ENCODE assay signal across 1 cellular context in the genomic region with DNA sequence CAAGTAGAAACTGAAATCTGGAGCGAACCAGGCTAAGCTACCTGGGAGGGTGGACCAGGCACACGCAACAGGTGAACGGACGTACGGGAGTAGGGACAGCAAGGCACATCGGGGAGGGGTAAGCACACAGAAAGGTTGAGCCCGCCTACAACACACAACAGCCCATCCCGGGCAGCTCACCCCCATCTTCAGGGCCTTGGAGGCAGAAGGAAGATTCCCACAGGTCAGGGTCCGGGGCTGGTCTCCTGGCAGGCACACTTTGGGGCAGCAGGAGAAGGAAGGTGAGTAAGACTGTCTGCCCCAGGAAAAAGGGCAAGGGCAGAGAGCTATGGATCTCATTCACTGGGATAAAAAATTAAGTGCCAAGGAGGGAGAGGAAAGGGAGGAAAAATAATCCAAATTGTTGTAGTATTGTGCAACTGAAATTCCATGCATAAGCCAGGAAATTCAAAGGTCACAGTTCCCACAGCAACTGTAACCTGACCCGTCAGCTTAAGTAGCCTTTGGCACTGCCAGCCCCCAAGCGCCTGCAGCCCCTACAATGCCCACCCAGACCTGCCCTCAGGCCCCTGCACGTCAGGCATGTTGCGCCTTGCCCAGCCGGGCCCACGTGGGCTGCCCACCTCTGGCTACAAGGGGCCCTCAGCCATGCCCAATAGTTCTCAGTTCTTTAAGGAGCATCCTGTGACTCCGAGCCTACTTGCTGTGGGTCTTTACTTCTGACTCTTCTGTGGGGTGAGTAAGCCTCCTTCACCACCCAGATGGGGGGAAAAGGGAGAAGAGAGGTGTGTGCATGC.
TF ChIP-seq lines count a peak whose summit lies in the region.

No MANE protein-coding gene starts in this region.

TF ChIP-seq in HepG2, 621 proteins besides CTCF, POLR2A, EP300 and RAD21 (continued from another document and continues in another):
- TF ChIP-seq, protein P1, sequence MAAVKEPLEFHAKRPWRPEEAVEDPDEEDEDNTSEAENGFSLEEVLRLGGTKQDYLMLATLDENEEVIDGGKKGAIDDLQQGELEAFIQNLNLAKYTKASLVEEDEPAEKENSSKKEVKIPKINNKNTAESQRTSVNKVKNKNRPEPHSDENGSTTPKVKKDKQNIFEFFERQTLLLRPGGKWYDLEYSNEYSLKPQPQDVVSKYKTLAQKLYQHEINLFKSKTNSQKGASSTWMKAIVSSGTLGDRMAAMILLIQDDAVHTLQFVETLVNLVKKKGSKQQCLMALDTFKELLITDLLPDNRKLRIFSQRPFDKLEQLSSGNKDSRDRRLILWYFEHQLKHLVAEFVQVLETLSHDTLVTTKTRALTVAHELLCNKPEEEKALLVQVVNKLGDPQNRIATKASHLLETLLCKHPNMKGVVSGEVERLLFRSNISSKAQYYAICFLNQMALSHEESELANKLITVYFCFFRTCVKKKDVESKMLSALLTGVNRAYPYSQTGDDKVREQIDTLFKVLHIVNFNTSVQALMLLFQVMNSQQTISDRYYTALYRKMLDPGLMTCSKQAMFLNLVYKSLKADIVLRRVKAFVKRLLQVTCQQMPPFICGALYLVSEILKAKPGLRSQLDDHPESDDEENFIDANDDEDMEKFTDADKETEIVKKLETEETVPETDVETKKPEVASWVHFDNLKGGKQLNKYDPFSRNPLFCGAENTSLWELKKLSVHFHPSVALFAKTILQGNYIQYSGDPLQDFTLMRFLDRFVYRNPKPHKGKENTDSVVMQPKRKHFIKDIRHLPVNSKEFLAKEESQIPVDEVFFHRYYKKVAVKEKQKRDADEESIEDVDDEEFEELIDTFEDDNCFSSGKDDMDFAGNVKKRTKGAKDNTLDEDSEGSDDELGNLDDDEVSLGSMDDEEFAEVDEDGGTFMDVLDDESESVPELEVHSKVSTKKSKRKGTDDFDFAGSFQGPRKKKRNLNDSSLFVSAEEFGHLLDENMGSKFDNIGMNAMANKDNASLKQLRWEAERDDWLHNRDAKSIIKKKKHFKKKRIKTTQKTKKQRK (IDR thresholded peaks at IDR 0.05; ENCODE audit: low read length) = no peak
- TF ChIP-seq ZNF335 (CRISPR knock-in tag; IDR thresholded peaks at IDR 0.05) = peak; percentile 51; the same call in 1 of the 2 replicates
- TF ChIP-seq, protein P2, sequence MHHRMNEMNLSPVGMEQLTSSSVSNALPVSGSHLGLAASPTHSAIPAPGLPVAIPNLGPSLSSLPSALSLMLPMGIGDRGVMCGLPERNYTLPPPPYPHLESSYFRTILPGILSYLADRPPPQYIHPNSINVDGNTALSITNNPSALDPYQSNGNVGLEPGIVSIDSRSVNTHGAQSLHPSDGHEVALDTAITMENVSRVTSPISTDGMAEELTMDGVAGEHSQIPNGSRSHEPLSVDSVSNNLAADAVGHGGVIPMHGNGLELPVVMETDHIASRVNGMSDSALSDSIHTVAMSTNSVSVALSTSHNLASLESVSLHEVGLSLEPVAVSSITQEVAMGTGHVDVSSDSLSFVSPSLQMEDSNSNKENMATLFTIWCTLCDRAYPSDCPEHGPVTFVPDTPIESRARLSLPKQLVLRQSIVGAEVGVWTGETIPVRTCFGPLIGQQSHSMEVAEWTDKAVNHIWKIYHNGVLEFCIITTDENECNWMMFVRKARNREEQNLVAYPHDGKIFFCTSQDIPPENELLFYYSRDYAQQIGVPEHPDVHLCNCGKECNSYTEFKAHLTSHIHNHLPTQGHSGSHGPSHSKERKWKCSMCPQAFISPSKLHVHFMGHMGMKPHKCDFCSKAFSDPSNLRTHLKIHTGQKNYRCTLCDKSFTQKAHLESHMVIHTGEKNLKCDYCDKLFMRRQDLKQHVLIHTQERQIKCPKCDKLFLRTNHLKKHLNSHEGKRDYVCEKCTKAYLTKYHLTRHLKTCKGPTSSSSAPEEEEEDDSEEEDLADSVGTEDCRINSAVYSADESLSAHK (CRISPR knock-in tag; IDR thresholded peaks at IDR 0.05; ENCODE audit: borderline replicate concordance) = no peak
- no peak for TF ChIP-seq ZNF468 (CRISPR knock-in tag; IDR thresholded peaks at IDR 0.05)
- no peak for TF ChIP-seq ZNF780A (CRISPR knock-in tag; IDR thresholded peaks at IDR 0.05)
- TF ChIP-seq ARNTL (CRISPR knock-in tag; IDR thresholded peaks at IDR 0.05) = no peak; the same call in 1 of the 2 replicates
- TF ChIP-seq ZNF451 (CRISPR knock-in tag; IDR thresholded peaks at IDR 0.05) = peak; percentile 67; the same call in 1 of the 2 replicates
- TF ChIP-seq, protein P3, sequence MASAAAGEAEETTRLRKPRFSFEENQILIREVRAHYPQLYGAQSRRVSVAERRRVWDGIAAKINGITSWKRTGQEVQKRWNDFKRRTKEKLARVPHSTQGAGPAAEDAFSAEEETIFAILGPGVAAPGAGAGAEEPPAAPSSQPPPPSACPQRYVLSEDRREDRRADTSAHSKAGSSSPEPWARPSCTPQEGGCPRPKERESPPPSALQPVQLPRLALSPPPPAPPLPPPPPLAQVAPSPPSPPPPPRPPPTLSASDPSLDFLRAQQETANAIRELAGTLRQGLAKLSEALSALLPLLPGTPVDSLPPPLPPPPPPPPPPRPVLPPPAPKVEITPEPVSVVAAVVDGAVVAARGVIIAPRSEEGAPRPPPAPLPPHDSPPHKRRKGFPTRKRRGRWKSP (CRISPR knock-in tag; IDR thresholded peaks at IDR 0.05) = 0 out of 2 replicates have a peak, but pooled peaks have one; percentile 41
- TF ChIP-seq, protein P4, sequence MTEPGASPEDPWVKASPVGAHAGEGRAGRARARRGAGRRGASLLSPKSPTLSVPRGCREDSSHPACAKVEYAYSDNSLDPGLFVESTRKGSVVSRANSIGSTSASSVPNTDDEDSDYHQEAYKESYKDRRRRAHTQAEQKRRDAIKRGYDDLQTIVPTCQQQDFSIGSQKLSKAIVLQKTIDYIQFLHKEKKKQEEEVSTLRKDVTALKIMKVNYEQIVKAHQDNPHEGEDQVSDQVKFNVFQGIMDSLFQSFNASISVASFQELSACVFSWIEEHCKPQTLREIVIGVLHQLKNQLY (CRISPR knock-in tag; IDR thresholded peaks at IDR 0.05) = no peak
- TF ChIP-seq, protein P5, sequence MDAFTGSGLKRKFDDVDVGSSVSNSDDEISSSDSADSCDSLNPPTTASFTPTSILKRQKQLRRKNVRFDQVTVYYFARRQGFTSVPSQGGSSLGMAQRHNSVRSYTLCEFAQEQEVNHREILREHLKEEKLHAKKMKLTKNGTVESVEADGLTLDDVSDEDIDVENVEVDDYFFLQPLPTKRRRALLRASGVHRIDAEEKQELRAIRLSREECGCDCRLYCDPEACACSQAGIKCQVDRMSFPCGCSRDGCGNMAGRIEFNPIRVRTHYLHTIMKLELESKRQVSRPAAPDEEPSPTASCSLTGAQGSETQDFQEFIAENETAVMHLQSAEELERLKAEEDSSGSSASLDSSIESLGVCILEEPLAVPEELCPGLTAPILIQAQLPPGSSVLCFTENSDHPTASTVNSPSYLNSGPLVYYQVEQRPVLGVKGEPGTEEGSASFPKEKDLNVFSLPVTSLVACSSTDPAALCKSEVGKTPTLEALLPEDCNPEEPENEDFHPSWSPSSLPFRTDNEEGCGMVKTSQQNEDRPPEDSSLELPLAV (CRISPR knock-in tag; conservative IDR thresholded peaks at IDR 0.05; ENCODE audit: low read depth) = no peak
- no peak for TF ChIP-seq SMAD3 (CRISPR knock-in tag; IDR thresholded peaks at IDR 0.05)
- TF ChIP-seq, protein P6, sequence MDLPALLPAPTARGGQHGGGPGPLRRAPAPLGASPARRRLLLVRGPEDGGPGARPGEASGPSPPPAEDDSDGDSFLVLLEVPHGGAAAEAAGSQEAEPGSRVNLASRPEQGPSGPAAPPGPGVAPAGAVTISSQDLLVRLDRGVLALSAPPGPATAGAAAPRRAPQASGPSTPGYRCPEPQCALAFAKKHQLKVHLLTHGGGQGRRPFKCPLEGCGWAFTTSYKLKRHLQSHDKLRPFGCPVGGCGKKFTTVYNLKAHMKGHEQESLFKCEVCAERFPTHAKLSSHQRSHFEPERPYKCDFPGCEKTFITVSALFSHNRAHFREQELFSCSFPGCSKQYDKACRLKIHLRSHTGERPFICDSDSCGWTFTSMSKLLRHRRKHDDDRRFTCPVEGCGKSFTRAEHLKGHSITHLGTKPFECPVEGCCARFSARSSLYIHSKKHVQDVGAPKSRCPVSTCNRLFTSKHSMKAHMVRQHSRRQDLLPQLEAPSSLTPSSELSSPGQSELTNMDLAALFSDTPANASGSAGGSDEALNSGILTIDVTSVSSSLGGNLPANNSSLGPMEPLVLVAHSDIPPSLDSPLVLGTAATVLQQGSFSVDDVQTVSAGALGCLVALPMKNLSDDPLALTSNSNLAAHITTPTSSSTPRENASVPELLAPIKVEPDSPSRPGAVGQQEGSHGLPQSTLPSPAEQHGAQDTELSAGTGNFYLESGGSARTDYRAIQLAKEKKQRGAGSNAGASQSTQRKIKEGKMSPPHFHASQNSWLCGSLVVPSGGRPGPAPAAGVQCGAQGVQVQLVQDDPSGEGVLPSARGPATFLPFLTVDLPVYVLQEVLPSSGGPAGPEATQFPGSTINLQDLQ (CRISPR knock-in tag; IDR thresholded peaks at IDR 0.05) = 0 out of 2 replicates have a peak, but pooled peaks have one; percentile 75
- peak; percentile 52; the same call in 1 of the 2 replicates for TF ChIP-seq ZNF768 (CRISPR knock-in tag; IDR thresholded peaks at IDR 0.05)
- TF ChIP-seq ZNF883 (CRISPR knock-in tag; IDR thresholded peaks at IDR 0.05; ENCODE audit: not compliant biosample characterization) = peak; percentile 32
- TF ChIP-seq, protein P7, sequence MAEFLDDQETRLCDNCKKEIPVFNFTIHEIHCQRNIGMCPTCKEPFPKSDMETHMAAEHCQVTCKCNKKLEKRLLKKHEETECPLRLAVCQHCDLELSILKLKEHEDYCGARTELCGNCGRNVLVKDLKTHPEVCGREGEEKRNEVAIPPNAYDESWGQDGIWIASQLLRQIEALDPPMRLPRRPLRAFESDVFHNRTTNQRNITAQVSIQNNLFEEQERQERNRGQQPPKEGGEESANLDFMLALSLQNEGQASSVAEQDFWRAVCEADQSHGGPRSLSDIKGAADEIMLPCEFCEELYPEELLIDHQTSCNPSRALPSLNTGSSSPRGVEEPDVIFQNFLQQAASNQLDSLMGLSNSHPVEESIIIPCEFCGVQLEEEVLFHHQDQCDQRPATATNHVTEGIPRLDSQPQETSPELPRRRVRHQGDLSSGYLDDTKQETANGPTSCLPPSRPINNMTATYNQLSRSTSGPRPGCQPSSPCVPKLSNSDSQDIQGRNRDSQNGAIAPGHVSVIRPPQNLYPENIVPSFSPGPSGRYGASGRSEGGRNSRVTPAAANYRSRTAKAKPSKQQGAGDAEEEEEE (CRISPR knock-in tag; IDR thresholded peaks at IDR 0.05; ENCODE audit: borderline replicate concordance) = no peak
- 0 out of 2 replicates have a peak, but pooled peaks have one; percentile 11 for TF ChIP-seq CBX5 (CRISPR knock-in tag; IDR thresholded peaks at IDR 0.05; ENCODE audit: borderline replicate concordance)
- peak in 1 of 2 experiments; percentile 56; a peak in 2 of 4 replicates for TF ChIP-seq KLF16 (CRISPR knock-in tag; IDR thresholded peaks at IDR 0.05)
- peak; percentile 96 for TF ChIP-seq CEBPG (CRISPR knock-in tag; IDR thresholded peaks at IDR 0.05)
- peak; percentile 94 for TF ChIP-seq PITX1 (CRISPR knock-in tag; IDR thresholded peaks at IDR 0.05)
- peak; percentile 51 for TF ChIP-seq YEATS4 (CRISPR knock-in tag; IDR thresholded peaks at IDR 0.05; ENCODE audit: borderline replicate concordance)
- no peak for TF ChIP-seq ZNF83 (CRISPR knock-in tag; IDR thresholded peaks at IDR 0.05; ENCODE audit: borderline replicate concordance)
- 0 out of 2 replicates have a peak, but pooled peaks have one; percentile 56 for TF ChIP-seq MIER3 (CRISPR knock-in tag; IDR thresholded peaks at IDR 0.05; ENCODE audit: borderline replicate concordance)
- peak; percentile 47; the same call in 1 of the 2 replicates for TF ChIP-seq KDM4B (CRISPR knock-in tag; IDR thresholded peaks at IDR 0.05)
- TF ChIP-seq ZMAT3 (CRISPR knock-in tag; conservative IDR thresholded peaks at IDR 0.05) = no peak
- 0 out of 2 replicates have a peak, but pooled peaks have one; percentile 13 for TF ChIP-seq ZKSCAN1 (IDR thresholded peaks at IDR 0.05; ENCODE audit: low read length)
- TF ChIP-seq ZNF292 (CRISPR knock-in tag; IDR thresholded peaks at IDR 0.05; ENCODE audit: borderline replicate concordance, low read depth) = peak; percentile 55
- TF ChIP-seq, protein P8, sequence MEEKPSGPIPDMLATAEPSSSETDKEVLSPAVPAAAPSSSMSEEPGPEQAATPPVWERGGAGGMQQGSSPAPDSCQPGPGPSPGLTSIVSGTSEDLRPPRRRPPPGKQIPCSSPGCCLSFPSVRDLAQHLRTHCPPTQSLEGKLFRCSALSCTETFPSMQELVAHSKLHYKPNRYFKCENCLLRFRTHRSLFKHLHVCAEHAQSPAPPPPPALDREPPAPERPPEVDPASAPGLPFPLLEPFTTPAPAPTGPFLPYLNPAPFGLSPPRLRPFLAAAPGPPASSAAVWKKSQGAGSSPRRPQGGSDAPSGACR (CRISPR knock-in tag; IDR thresholded peaks at IDR 0.05) = 0 out of 2 replicates have a peak, but pooled peaks have one; percentile 11
- TF ChIP-seq, protein P9, sequence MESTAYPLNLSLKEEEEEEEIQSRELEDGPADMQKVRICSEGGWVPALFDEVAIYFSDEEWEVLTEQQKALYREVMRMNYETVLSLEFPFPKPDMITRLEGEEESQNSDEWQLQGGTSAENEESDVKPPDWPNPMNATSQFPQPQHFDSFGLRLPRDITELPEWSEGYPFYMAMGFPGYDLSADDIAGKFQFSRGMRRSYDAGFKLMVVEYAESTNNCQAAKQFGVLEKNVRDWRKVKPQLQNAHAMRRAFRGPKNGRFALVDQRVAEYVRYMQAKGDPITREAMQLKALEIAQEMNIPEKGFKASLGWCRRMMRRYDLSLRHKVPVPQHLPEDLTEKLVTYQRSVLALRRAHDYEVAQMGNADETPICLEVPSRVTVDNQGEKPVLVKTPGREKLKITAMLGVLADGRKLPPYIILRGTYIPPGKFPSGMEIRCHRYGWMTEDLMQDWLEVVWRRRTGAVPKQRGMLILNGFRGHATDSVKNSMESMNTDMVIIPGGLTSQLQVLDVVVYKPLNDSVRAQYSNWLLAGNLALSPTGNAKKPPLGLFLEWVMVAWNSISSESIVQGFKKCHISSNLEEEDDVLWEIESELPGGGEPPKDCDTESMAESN (CRISPR knock-in tag; conservative IDR thresholded peaks at IDR 0.05) = peak; percentile 92
- TF ChIP-seq HDAC2 (CRISPR knock-in tag; IDR thresholded peaks at IDR 0.05) = peak; percentile 54; the same call in 1 of the 2 replicates
- TF ChIP-seq ZFP36L1 (CRISPR knock-in tag; IDR thresholded peaks at IDR 0.05) = no peak
- peak; percentile 76 for TF ChIP-seq NR2F6 (IDR thresholded peaks at IDR 0.05)
- peak; percentile 77 for TF ChIP-seq NR2F6 (CRISPR knock-in tag; IDR thresholded peaks at IDR 0.05)
- TF ChIP-seq ZNF747 (CRISPR knock-in tag; IDR thresholded peaks at IDR 0.05; ENCODE audit: borderline replicate concordance) = 0 out of 2 replicates have a peak, but pooled peaks have one; percentile 48
- TF ChIP-seq RXRB (CRISPR knock-in tag; IDR thresholded peaks at IDR 0.05; ENCODE audit: borderline replicate concordance) = peak; percentile 56
- peak; percentile 74 for TF ChIP-seq HOXA3 (CRISPR knock-in tag; IDR thresholded peaks at IDR 0.05)
- peak; percentile 59 for TF ChIP-seq SAP130 (CRISPR knock-in tag; IDR thresholded peaks at IDR 0.05; ENCODE audit: low read depth)
- TF ChIP-seq SNRNP70 (IDR thresholded peaks at IDR 0.05; ENCODE audit: low read depth, low read length) = no peak
